1 cellular context compared by ENCODE assay signal in the genomic region with DNA sequence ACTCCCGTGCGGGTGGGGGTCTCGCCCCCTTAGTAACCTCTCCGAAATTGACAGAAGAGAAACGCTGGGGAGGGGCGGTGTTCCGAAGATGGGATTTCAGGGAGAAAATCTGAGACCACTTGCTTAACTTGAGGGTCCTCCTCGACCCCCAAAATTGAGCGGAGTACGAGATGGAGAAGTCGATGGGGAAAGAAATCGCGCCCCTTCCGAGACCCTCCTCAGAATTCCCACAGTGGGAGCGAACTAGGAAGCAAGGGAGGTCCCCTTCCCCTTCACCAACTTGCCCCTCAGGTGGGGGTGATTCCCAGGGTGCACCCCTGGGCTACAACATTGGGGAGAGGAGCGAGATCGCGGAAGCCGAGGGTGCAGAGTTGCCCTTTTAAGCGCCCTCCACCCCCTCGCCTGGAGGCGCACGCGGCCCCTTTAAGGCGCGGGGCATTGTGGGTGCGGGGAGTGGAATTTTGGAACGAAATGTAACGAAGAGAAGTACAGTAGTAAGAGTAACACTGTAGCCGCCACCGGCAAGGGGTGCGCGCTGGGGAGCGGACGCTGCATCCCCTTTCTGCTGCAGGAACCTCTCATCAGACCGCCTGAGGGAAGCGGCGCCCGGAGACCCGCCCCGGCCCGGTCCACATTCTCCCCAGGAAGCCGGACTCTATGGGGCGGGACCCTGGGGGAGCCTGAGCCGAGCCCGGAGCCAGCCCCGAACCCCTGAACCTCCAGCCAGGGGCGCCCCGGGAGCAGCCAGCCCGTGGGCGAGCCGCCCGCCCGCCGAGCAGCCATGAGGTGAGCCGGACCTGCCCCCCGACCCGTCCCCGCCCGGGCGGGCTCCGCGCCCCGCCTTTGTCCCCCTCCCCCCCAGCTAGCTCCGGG.
TF ChIP-seq lines count a peak whose summit lies in the region.

Gene VASP (plus strand): TSS at position 489 of the 873 bp plus-strand sequence. CDS start 293 bp downstream, at position 782.

TF ChIP-seq in IMR-90, 13 proteins besides CTCF, POLR2A, EP300 and RAD21:
- TF ChIP-seq ELK1 (IDR thresholded peaks at IDR 0.05; ENCODE audit: borderline replicate concordance, low read depth, low read length) (no peak), MAZ (IDR thresholded peaks at IDR 0.05; ENCODE audit: borderline replicate concordance, low read depth, low read length) (peak; percentile 72), BHLHE40 (IDR thresholded peaks at IDR 0.05; ENCODE audit: low read depth, low read length) (0 out of 2 replicates have a peak, but pooled peaks have one; percentile 13), CHD1 (IDR thresholded peaks at IDR 0.05; ENCODE audit: low read depth, low read length) (0 out of 2 replicates have a peak, but pooled peaks have one; percentile 7), FOS (IDR thresholded peaks at IDR 0.05; ENCODE audit: low read depth, low read length) (no peak), NFE2L2 (IDR thresholded peaks at IDR 0.05; ENCODE audit: low read depth, low read length) (no peak), CEBPB (IDR thresholded peaks at IDR 0.05; ENCODE audit: low read depth, low read length) (no peak), SMC3 (IDR thresholded peaks at IDR 0.05; ENCODE audit: low read depth, low read length) (no peak), RFX5 (IDR thresholded peaks at IDR 0.05; ENCODE audit: low read depth, low read length) (no peak), MAFK (IDR thresholded peaks at IDR 0.05; ENCODE audit: low read depth, low read length) (no peak), MXI1 (IDR thresholded peaks at IDR 0.05; ENCODE audit: borderline replicate concordance, low read depth, low read length) (no peak), RCOR1 (IDR thresholded peaks at IDR 0.05; ENCODE audit: insufficient replicate concordance, low read length) (no peak)
- TF ChIP-seq, protein P1, sequence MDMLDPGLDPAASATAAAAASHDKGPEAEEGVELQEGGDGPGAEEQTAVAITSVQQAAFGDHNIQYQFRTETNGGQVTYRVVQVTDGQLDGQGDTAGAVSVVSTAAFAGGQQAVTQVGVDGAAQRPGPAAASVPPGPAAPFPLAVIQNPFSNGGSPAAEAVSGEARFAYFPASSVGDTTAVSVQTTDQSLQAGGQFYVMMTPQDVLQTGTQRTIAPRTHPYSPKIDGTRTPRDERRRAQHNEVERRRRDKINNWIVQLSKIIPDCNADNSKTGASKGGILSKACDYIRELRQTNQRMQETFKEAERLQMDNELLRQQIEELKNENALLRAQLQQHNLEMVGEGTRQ (IDR thresholded peaks at IDR 0.05; ENCODE audit: low read depth, low read length) = no peak
